In genomic region chr18:80034068-80034851, GRCh38 we compare ENCODE assay signal across 8 cellular contexts. TPM values are rescaled to one million over a fixed set of nuclear protein-coding genes. Genes with fewer than 3 reads are reported as not detected.
DNase-seq lines count a peak whose midpoint lies in the region; ATAC-seq, FAIRE-seq and TF ChIP-seq lines count a peak whose summit lies in the region.

TSS of gene RBFA (plus strand) at chr18:80034434. CDS start at chr18:80034496, 62 bp downstream.

- H3K4me3 ChIP-seq in OCI-LY1 (ENCODE audit: low read depth, low read length, poor library complexity, severe bottlenecking) (peak within 1 kb of the TSS; percentile 79), mononuclear cell (ENCODE audit: low read length) (peak within 1 kb of the TSS; percentile 74)

- peaks cover 28% of the 10 kb centered on the region for H3K36me3 ChIP-seq in OCI-LY1 (ENCODE audit: insufficient read depth, low read length)

- no peak for FAIRE-seq in D721Med (lab: Jason Lieb, UNC)

- H2AFZ ChIP-seq in OCI-LY1 (ENCODE audit: low read length) = peak within 1 kb of the TSS; percentile 52; the same call in 1 of the 2 replicates

- peak; percentile 7 for TF ChIP-seq CTCF in D721Med (IDR thresholded peaks at IDR 0.05; ENCODE audit: insufficient read depth, missing control alignments)
- peak; percentile 50 for TF ChIP-seq CTCF in OCI-LY1 (IDR thresholded peaks at IDR 0.05; ENCODE audit: low read length)

- no peaks in the 10 kb centered on the region for H3K9me2 ChIP-seq in OCI-LY1 (ENCODE audit: low read depth, low read length)

- no peaks in the 10 kb centered on the region for H3F3A ChIP-seq in OCI-LY1 (ENCODE audit: insufficient read depth, low read length)

- H4K20me1 ChIP-seq in OCI-LY1 (ENCODE audit: insufficient read depth, low read length) = no peaks in the 10 kb centered on the region

- H3K27ac ChIP-seq in OCI-LY1 (ENCODE audit: low read depth, low read length, poor library complexity, severe bottlenecking) = peak within 1 kb of the TSS; percentile 29

- peaks cover 18% of the 10 kb centered on the region for H3K79me2 ChIP-seq in OCI-LY1 (ENCODE audit: insufficient read depth, low read length)

- DNase-seq in D721Med (ENCODE audit: insufficient read length, low spot score) (peak; percentile 100), HuH-7 (ENCODE audit: low spot score) (peak; percentile 85), epidermal melanocyte (ENCODE audit: insufficient read length, low spot score) (peak; percentile 94)
- peak; percentile 100 for DNase-seq in activated CD8-positive, alpha-beta memory T cell treated with anti-CD3 and anti-CD28 coated beads, Interleukin-2, amount 50 U/mL, for 48 hours
- peak; percentile 99 to 100 for DNase-seq in stimulated activated CD8-positive, alpha-beta memory T cell treated with anti-CD3 and anti-CD28 coated beads, Interleukin-4, amount 100 ng/mL, for 1 hour (ENCODE audit: low read depth in 2 of 2, low spot score in 1 of 2)

- H3K4me2 ChIP-seq in OCI-LY1 (ENCODE audit: low read length) = peak within 1 kb of the TSS; percentile 96

- H3K4me1 ChIP-seq in OCI-LY1 (ENCODE audit: insufficient read depth, low read length, severe bottlenecking) = peaks cover 17% of the 10 kb centered on the region
- peaks cover 17% of the 10 kb centered on the region for H3K4me1 ChIP-seq in mononuclear cell (ENCODE audit: insufficient read depth, low read length)

- peak; percentile 76 for ATAC-seq in GM21515 (IDR thresholded peaks at IDR 0.05; ENCODE audit: unreplicated experiment)

- no peaks in the 10 kb centered on the region for H3K27me3 ChIP-seq in OCI-LY1 (ENCODE audit: insufficient read depth, low read length)
- no peaks in the 10 kb centered on the region for H3K27me3 ChIP-seq in mononuclear cell (ENCODE audit: insufficient read depth, low read length)

- H3K9ac ChIP-seq in OCI-LY1 (ENCODE audit: low read length) = peak within 1 kb of the TSS; percentile 80

- no peaks in the 10 kb centered on the region for H3K9me3 ChIP-seq in OCI-LY1 (ENCODE audit: low read length)
- no peaks in the 10 kb centered on the region for H3K9me3 ChIP-seq in mononuclear cell (ENCODE audit: low read depth, low read length)

RNA-seq across cellular contexts. Expression of gene RBFA, which starts in this region (rescaled TPM):
- 8.4 TPM for total RNA-seq in mononuclear cell

Comparison
In these comparisons a context has a peak if more than half of its experiments do, and no peak if none do; other contexts are left out.
1. Peak in every context shown above with its lines: DNase-seq, ATAC-seq, H3K4me3 ChIP-seq and H3K27ac ChIP-seq.